ENCODE assay signal across 8 cellular contexts in the genomic region with DNA sequence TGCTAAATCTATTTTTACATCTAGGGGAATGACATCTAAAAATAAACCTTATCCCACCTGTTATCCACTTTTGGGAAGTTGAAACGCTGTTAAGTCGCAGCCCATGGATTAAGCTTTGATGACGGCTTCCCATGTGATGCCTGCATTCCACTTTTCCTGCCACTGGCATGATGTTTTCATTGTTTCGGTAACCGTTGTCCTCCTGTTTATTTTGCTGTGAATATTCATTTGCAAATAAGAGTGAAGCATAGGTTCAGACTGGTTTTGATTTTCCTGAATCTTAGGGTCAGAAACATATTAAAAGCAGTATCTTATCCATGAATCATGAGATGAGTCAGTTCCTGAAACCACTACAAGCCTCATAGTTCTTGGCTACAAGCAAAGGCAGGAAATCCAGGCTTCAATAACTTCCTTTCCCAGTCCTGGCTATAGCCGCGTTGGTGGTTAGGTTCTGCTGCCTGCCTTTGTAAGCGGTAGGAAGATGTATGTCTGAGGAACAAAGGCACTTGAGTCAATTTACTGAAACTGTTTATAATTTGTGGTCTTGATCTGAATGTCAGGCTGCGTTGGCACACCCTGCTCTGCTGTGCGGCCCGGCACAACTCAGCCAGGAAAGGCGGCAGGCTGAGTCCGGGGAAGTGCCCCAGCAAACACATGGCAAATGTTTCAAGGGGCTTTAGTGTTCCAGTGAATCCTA. TPM values are rescaled to one million over a fixed set of nuclear protein-coding genes. Genes with fewer than 3 reads are reported as not detected.
DNase-seq lines count a peak whose midpoint lies in the region; ATAC-seq, FAIRE-seq and TF ChIP-seq lines count a peak whose summit lies in the region.

No MANE protein-coding gene starts in this region.

- peak overlapping the region; percentile 14 for H3K4me3 Mint-ChIP-seq in endothelial cell (ENCODE audit: unreplicated experiment)

- H3K4me1 Mint-ChIP-seq in endothelial cell (ENCODE audit: unreplicated experiment) = peaks cover 80% of the 10 kb centered on the region

- no peaks in the 10 kb centered on the region for H3K36me3 Mint-ChIP-seq in endothelial cell (ENCODE audit: low read depth, unreplicated experiment)

- H3K27me3 ChIP-seq in AG04450 (ENCODE audit: control insufficient read depth, insufficient read depth, low read length) (no peaks in the 10 kb centered on the region), mucosa of rectum (ENCODE audit: control insufficient read depth in 2 of 2, insufficient read depth in 2 of 2, low read length in 2 of 2) (no peaks in the 10 kb centered on the region)

- peak overlapping the region; percentile 57 to 70 for H3K9ac ChIP-seq in mucosa of rectum (ENCODE audit: low read depth in 1 of 2, low read length in 2 of 2)

- CTCF ChIA-PET in AG04450 (lab: Charles Lee) = interaction anchor here (0.8 to 1.6 kb wide), 3 partner anchors 195 to 407 kb away, joined by 3 to 5 read pairs (median 3); no protein-coding TSS in a partner anchor

- peak; percentile 95 for FAIRE-seq in RCC 7860 (lab: Jason Lieb, UNC)

- peak overlapping the region; percentile 100 for H3K27ac Mint-ChIP-seq in endothelial cell (ENCODE audit: unreplicated experiment)

- H3K27ac ChIP-seq in AG04450 (ENCODE audit: low read depth, low read length) (peak overlapping the region; percentile 97), mucosa of rectum (ENCODE audit: low read depth in 2 of 2, low read length in 2 of 2) (peak overlapping the region; percentile 86 to 88)

- POLR2A ChIA-PET in AG04450 (lab: Yijun Ruan, JAX) = interaction anchor here (1.0 to 1.3 kb wide), 2 partner anchors 10 to 316 kb away, joined by 3 to 4 read pairs; partner anchors contain the start of gene PARVA

- no peaks in the 10 kb centered on the region for H3K36me3 ChIP-seq in mucosa of rectum (ENCODE audit: control insufficient read depth in 2 of 2, insufficient read depth in 2 of 2, low read length in 2 of 2)

- 0 out of 2 replicates have a peak, but pooled peaks have one; percentile 6 for TF ChIP-seq CTCF in AG04450 (IDR thresholded peaks at IDR 0.05; ENCODE audit: low read depth, low read length)
- TF ChIP-seq CTCF in endothelial cell (IDR thresholded peaks at IDR 0.05; ENCODE audit: unreplicated experiment) = no peak

- no peak for ATAC-seq in GM18511 (IDR thresholded peaks at IDR 0.05; ENCODE audit: unreplicated experiment)

- peaks cover 26 to 34% of the 10 kb centered on the region in 2 donors for H3K4me1 ChIP-seq in mucosa of rectum (ENCODE audit: control insufficient read depth in 2 of 2, insufficient read depth in 2 of 2, low read length in 2 of 2)

- peak; percentile 94 for DNase-seq in AG04450 (ENCODE audit: low read depth, low spot score)
- DNase-seq in HPDE6-E6E7 (ENCODE audit: extremely low spot score) = peak; percentile 60
- DNase-seq in RCC 7860 (ENCODE audit: low spot score) = peak; percentile 95
- peak; percentile 35 for DNase-seq in endothelial cell (ENCODE audit: low spot score)
- no peak for DNase-seq in 8988T
- no peak for DNase-seq in central memory CD4-positive, alpha-beta T cell

- H3K4me3 ChIP-seq in AG04450 (ENCODE audit: low read depth, low read length) (peak overlapping the region; percentile 46), mucosa of rectum (ENCODE audit: low read length in 2 of 2) (peak overlapping the region; percentile 44 to 58)

- peaks cover 2% of the 10 kb centered on the region for H3K27me3 Mint-ChIP-seq in endothelial cell (ENCODE audit: unreplicated experiment)

- no peaks in the 10 kb centered on the region for H3K9me3 Mint-ChIP-seq in endothelial cell (ENCODE audit: unreplicated experiment)

- H3K9me3 ChIP-seq in AG04450 (ENCODE audit: control insufficient read depth, insufficient read depth, low read length) = no peaks in the 10 kb centered on the region
- H3K9me3 ChIP-seq in mucosa of rectum (ENCODE audit: control insufficient read depth in 2 of 2, low read length in 2 of 2) = no peaks in the 10 kb centered on the region

RNA-seq across cellular contexts. Expression of gene TEAD1, which starts 19.4 kb away (rescaled TPM):
- polyA plus RNA-seq in AG04450 (2011; rRNA removed) = 100 and 113 TPM in 2 replicates
- 167 and 198 TPM in 2 replicates for polyA minus RNA-seq in AG04450 (2011; rRNA and poly(A)+ RNA removed)
- total RNA-seq in endothelial cell (ENCODE audit: unreplicated experiment) = 54.4 TPM

Comparison
In these comparisons a context has a peak if more than half of its experiments do, and no peak if none do; other contexts are left out.
1. DNase-seq: peak in AG04450 (single experiment), HPDE6-E6E7 (single experiment), RCC 7860 (single experiment) and endothelial cell (single experiment); none in 8988T (single experiment) and central memory CD4-positive, alpha-beta T cell (single experiment).